In the genomic region with DNA sequence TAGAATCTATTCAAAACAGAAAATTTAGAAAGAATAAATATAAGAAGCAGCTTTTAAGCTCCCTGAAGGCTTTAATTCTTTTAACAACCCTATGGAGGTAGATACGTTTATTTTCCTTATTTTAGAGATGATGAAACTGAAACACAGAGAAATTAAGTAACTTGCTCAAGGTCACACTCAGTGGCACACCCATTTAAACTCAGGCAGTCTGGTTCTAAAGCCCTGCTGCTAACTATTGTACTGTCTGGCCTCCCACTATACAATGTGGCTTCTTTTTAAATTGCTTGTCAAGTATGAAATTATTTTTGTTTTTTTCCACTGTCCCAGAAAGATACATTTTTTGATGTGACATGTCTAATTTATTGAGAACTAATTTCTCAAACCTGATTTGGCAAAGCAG, we compare ENCODE assay signal across 11 cellular contexts. TPM values are rescaled to one million over a fixed set of nuclear protein-coding genes. Genes with fewer than 3 reads are reported as not detected.
DNase-seq lines count a peak whose midpoint lies in the region; ATAC-seq and TF ChIP-seq lines count a peak whose summit lies in the region.
"Had no signal": no experiment of that assay in that cellular context is flagged by ENCODE, and none has a peak within 500 bp of the region (broad histone marks: within the 10 kb centered on the region; RNA-seq: fewer than 3 reads in every experiment).

No MANE protein-coding gene starts in this region.

- peak overlapping the region in 1 of 2 donors; percentile 99 for H3K27ac ChIP-seq in ascending aorta

- H3K4me3 ChIP-seq in HFF-Myc (replicated peaks; ENCODE audit: low read depth, low read length) (peak overlapping the region; percentile 72; the same call in 1 of the 2 replicates), ascending aorta (no peak overlapping the region)

- H3K27me3 Mint-ChIP-seq in activated naive CD8-positive, alpha-beta T cell treated with anti-CD3 and anti-CD28 coated beads, Interleukin-2, amount 10 ng/mL, durations not matched to agents 7 days and 5 days, result no peaks in the 10 kb centered on the region
- no peaks in the 10 kb centered on the region for H3K27me3 Mint-ChIP-seq in mesothelial cell of epicardium (ENCODE audit: low read depth)

- H3K36me3 Mint-ChIP-seq in activated naive CD8-positive, alpha-beta T cell treated with anti-CD3 and anti-CD28 coated beads, Interleukin-2, amount 10 ng/mL, durations not matched to agents 7 days and 5 days, result peaks cover 17% of the 10 kb centered on the region
- H3K36me3 Mint-ChIP-seq in mesothelial cell of epicardium, result no peaks in the 10 kb centered on the region

- intact Hi-C loops in ascending aorta (cut with DNase I), result loop anchor here (5.0 kb wide), 2 partner anchors 666 to 866 kb away; a partner anchor contains a TSS

- H3K27me3 ChIP-seq in ascending aorta, result no peaks in the 10 kb centered on the region

- peaks cover 0 to 6% of the 10 kb centered on the region in 2 donors for H3K36me3 ChIP-seq in ascending aorta

- H3K4me1 Mint-ChIP-seq in activated naive CD8-positive, alpha-beta T cell treated with anti-CD3 and anti-CD28 coated beads, Interleukin-2, amount 10 ng/mL, durations not matched to agents 7 days and 5 days, result peaks cover 42% of the 10 kb centered on the region
- peaks cover 37% of the 10 kb centered on the region for H3K4me1 Mint-ChIP-seq in mesothelial cell of epicardium

- no peak for TF ChIP-seq CTCF in AG09319 (IDR thresholded peaks at IDR 0.05; ENCODE audit: low read depth, low read length)
- no peak for TF ChIP-seq CTCF in HFF-Myc (IDR thresholded peaks at IDR 0.05; ENCODE audit: low read depth, low read length, missing control alignments)
- no peak for TF ChIP-seq CTCF in mesothelial cell of epicardium (IDR thresholded peaks at IDR 0.05; ENCODE audit: unreplicated experiment)
- TF ChIP-seq CTCF in ascending aorta (IDR thresholded peaks at IDR 0.05), result no peak

- H3K27ac Mint-ChIP-seq in activated naive CD8-positive, alpha-beta T cell treated with anti-CD3 and anti-CD28 coated beads, Interleukin-2, amount 10 ng/mL, durations not matched to agents 7 days and 5 days, result peak overlapping the region; percentile 86
- peak overlapping the region; percentile 84 for H3K27ac Mint-ChIP-seq in mesothelial cell of epicardium

- no peak for ATAC-seq in activated naive CD8-positive, alpha-beta T cell treated with anti-CD3 and anti-CD28 coated beads, Interleukin-2, amount 10 ng/mL, durations not matched to agents 7 days and 5 days (ENCODE audit: low read depth)

- no peaks in the 10 kb centered on the region for H3K9me3 ChIP-seq in ascending aorta

- DNase-seq in AG09319 (ENCODE audit: extremely low read depth, low read depth) (peak; percentile 15), HFF-Myc (ENCODE audit: extremely low read depth, low read depth) (no peak), mesothelial cell of epicardium (ENCODE audit: low spot score in 2 of 2, unreplicated experiment in 2 of 2) (no peak), islet precursor cell (no peak), ascending aorta (ENCODE audit: low spot score in 2 of 2) (no peak), cortex of kidney (lab: John Stamatoyannopoulos, UW) (no peak)
- DNase-seq in activated naive CD8-positive, alpha-beta T cell treated with anti-CD3 and anti-CD28 coated beads, Interleukin-2, amount 10 ng/mL, durations not matched to agents 7 days and 5 days, result no peak
- DNase-seq in stimulated activated naive CD4-positive, alpha-beta T cell treated with Interleukin-2 at 50 U/mL for 16 hours (lab: John Stamatoyannopoulos, UW), result no peak
- DNase-seq: GF-D8, NCI-H1048, T-helper 9 cell had no signal

- peaks cover 7 to 42% of the 10 kb centered on the region in 2 donors for H3K4me1 ChIP-seq in ascending aorta

- H3K4me3 Mint-ChIP-seq in activated naive CD8-positive, alpha-beta T cell treated with anti-CD3 and anti-CD28 coated beads, Interleukin-2, amount 10 ng/mL, durations not matched to agents 7 days and 5 days, result peak overlapping the region; percentile 96
- peak overlapping the region; percentile 95 for H3K4me3 Mint-ChIP-seq in mesothelial cell of epicardium

- POLR2A ChIA-PET in activated naive CD8-positive, alpha-beta T cell treated with anti-CD3 and anti-CD28 coated beads, Interleukin-2, amount 10 ng/mL, durations not matched to agents 7 days and 5 days (lab: Charles Lee), result interaction anchor here (1.2 kb wide), 1 partner anchor 16 kb away, joined by 4 read pairs; no protein-coding TSS in a partner anchor

- H3K9me3 Mint-ChIP-seq in activated naive CD8-positive, alpha-beta T cell treated with anti-CD3 and anti-CD28 coated beads, Interleukin-2, amount 10 ng/mL, durations not matched to agents 7 days and 5 days, result no peaks in the 10 kb centered on the region
- H3K9me3 Mint-ChIP-seq in mesothelial cell of epicardium, result no peaks in the 10 kb centered on the region

RNA-seq across cellular contexts. Expression of a gene that starts 55.7 kb away (rescaled TPM):
- total RNA-seq in activated naive CD8-positive, alpha-beta T cell treated with anti-CD3 and anti-CD28 coated beads, Interleukin-2, amount 10 ng/mL, durations not matched to agents 7 days and 5 days, result not detected
- total RNA-seq in mesothelial cell of epicardium (not detected in 3 replicates), ascending aorta (not detected)
